8 cellular contexts compared by ENCODE assay signal in the genomic region with DNA sequence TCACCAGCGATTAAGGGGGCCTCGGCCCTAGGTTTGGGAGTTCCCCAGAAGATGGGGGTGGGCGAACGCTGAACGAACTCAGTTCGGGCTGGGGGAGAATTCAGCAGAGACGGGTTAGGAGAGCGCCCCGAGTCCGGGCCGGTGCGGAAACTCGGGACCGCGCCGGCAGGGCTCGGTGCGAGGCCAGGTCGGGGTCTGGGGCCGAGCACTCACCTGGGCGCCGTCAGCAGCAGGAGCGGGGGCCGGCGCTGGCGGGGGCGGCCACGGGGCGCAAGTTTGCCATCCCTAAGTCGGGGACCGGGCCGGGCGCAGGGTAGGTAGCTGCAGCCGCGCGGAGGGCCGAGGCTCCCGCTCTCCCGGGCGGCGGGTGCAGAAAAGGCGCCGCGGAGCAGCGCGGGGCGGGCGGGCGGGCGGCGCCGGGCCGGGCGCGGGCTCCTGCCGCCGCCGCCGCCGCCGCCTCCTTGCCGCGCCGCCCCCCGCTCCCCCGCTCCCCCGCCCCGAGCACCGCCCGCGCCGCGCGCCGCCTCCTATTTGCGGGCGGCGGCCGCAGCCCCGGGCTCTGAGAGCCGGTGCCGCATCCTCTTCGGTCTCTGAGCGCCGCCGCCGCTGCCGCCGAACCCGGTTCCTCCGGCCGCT. TPM values are rescaled to one million over a fixed set of nuclear protein-coding genes. Genes with fewer than 3 reads are reported as not detected.
DNase-seq lines count a peak whose midpoint lies in the region; ATAC-seq and TF ChIP-seq lines count a peak whose summit lies in the region.

No MANE protein-coding gene starts in this region.

- H3K27me3 ChIP-seq in OCI-LY1 (ENCODE audit: insufficient read depth, low read length): no peaks in the 10 kb centered on the region
- H3K27me3 ChIP-seq in duodenal mucosa (ENCODE audit: control insufficient read depth in 1 of 2, insufficient read depth in 2 of 2, low read length in 2 of 2): peaks cover 32% of the 10 kb centered on the region in 2 donors
- no peaks in the 10 kb centered on the region for H3K27me3 ChIP-seq in prostate gland (replicated peaks; ENCODE audit: insufficient read depth)

- H3K36me3 ChIP-seq in OCI-LY1 (ENCODE audit: insufficient read depth, low read length) (no peaks in the 10 kb centered on the region), duodenal mucosa (ENCODE audit: control insufficient read depth in 1 of 2, insufficient read depth in 2 of 2, low read length in 2 of 2) (no peaks in the 10 kb centered on the region), prostate gland (no peaks in the 10 kb centered on the region)

- no peaks in the 10 kb centered on the region for H3K79me2 ChIP-seq in OCI-LY1 (ENCODE audit: insufficient read depth, low read length)

- intact Hi-C loops in Calu3 (cut with micrococcal nuclease; ENCODE audit: unreplicated experiment): no loop called here
- intact Hi-C loops in prostate gland (cut with DNase I): loop anchor here (2.0 to 10.0 kb wide), 3 partner anchors 25 to 301 kb away; no protein-coding TSS in a partner anchor

- H3K4me1 ChIP-seq in OCI-LY1 (ENCODE audit: insufficient read depth, low read length, severe bottlenecking): peaks cover 44% of the 10 kb centered on the region
- peaks cover 38 to 50% of the 10 kb centered on the region in 2 donors for H3K4me1 ChIP-seq in duodenal mucosa (ENCODE audit: control insufficient read depth in 1 of 2, insufficient read depth in 2 of 2, low read length in 2 of 2)
- H3K4me1 ChIP-seq in prostate gland (replicated peaks): peaks cover 4% of the 10 kb centered on the region

- ATAC-seq in GM21360 (IDR thresholded peaks at IDR 0.05; ENCODE audit: unreplicated experiment): no peak
- no peak for ATAC-seq in HG02885 (IDR thresholded peaks at IDR 0.05; ENCODE audit: poor library complexity, unreplicated experiment)

- H3K27ac ChIP-seq in OCI-LY1 (ENCODE audit: low read depth, low read length, poor library complexity, severe bottlenecking) (no peak overlapping the region), duodenal mucosa (ENCODE audit: low read depth, low read length) (no peak overlapping the region), prostate gland (no peak overlapping the region)

- peak overlapping the region; percentile 45 for H3K9ac ChIP-seq in OCI-LY1 (ENCODE audit: low read length)
- H3K9ac ChIP-seq in duodenal mucosa (ENCODE audit: low read depth in 1 of 2, low read length in 2 of 2): no peak overlapping the region

- H3K9me3 ChIP-seq in OCI-LY1 (ENCODE audit: low read length) (no peaks in the 10 kb centered on the region), duodenal mucosa (ENCODE audit: control insufficient read depth in 1 of 2, low read length in 2 of 2) (no peaks in the 10 kb centered on the region), prostate gland (no peaks in the 10 kb centered on the region)

- H3K4me2 ChIP-seq in OCI-LY1 (ENCODE audit: low read length): peak overlapping the region; percentile 86

- H3K4me3 ChIP-seq in OCI-LY1 (ENCODE audit: low read depth, low read length, poor library complexity, severe bottlenecking) (peak overlapping the region; percentile 61), duodenal mucosa (ENCODE audit: low read depth in 1 of 2, low read length in 2 of 2) (peak overlapping the region; percentile 48 to 54), prostate gland (peak overlapping the region; percentile 37 to 48)

- peaks cover 77% of the 10 kb centered on the region for H3K27me3 Mint-ChIP-seq in Calu3 (ENCODE audit: unreplicated experiment)

- DNase-seq in Calu3 (no peak), prostate gland (ENCODE audit: low spot score) (no peak), DMS79 treated with DMSO at 0.1 percent for 48 hours (lab: John Stamatoyannopoulos, UW) (no peak), HK-2 (ENCODE audit: unreplicated experiment) (no peak)

- no peaks in the 10 kb centered on the region for H4K20me1 ChIP-seq in OCI-LY1 (ENCODE audit: insufficient read depth, low read length)

- no TSS peak for BruUV-seq in Calu3 (replicated peaks; lab: Mats Ljungman, UMichigan)

- under 1% methylated on average over 54 of the region's 92 CpGs for WGBS in prostate gland

- no peak overlapping the region for H3K27ac Mint-ChIP-seq in Calu3 (ENCODE audit: unreplicated experiment)

- H2AFZ ChIP-seq in OCI-LY1 (ENCODE audit: low read length): no peak overlapping the region

- no peak for TF ChIP-seq POLR2A in prostate gland (IDR thresholded peaks at IDR 0.05)

- peaks cover 16% of the 10 kb centered on the region for H3K4me1 Mint-ChIP-seq in Calu3 (ENCODE audit: low read depth, unreplicated experiment)

- CTCF ChIA-PET in Calu3 (lab: Charles Lee): interaction anchor here (1.7 to 2.0 kb wide), 2 partner anchors 25 kb away, joined by 7 to 19 read pairs; no protein-coding TSS in a partner anchor

- H3K4me3 Mint-ChIP-seq in Calu3 (ENCODE audit: low read depth, unreplicated experiment): peak overlapping the region; percentile 75

- no peaks in the 10 kb centered on the region for H3K9me2 ChIP-seq in OCI-LY1 (ENCODE audit: low read depth, low read length)

- H3F3A ChIP-seq in OCI-LY1 (ENCODE audit: insufficient read depth, low read length): no peaks in the 10 kb centered on the region

- no peaks in the 10 kb centered on the region for H3K9me3 Mint-ChIP-seq in Calu3 (ENCODE audit: low read depth, unreplicated experiment)

- peaks cover 20% of the 10 kb centered on the region for H3K36me3 Mint-ChIP-seq in Calu3 (ENCODE audit: insufficient read depth, unreplicated experiment)

- TF ChIP-seq CTCF in Calu3 (IDR thresholded peaks at IDR 0.05; ENCODE audit: unreplicated experiment) (no peak), OCI-LY1 (IDR thresholded peaks at IDR 0.05; ENCODE audit: low read length) (no peak), prostate gland (IDR thresholded peaks at IDR 0.05) (no peak)

RNA-seq across cellular contexts. Expression of a gene that starts 0.4 kb away (rescaled TPM):
- total RNA-seq in Calu3 (2022): 1.9 and 2.9 TPM in 2 replicates
- total RNA-seq in prostate gland: 10 to 100 TPM in 1 of 2 donors, 1 to 10 TPM in 1; 3.0 to 10.2 TPM

RNA-seq across cellular contexts. Expression of a gene that starts 52.0 kb away (rescaled TPM):
- total RNA-seq in Calu3 (2022) (6.3 and 8.4 TPM in 2 replicates), prostate gland (10 to 100 TPM in 1 of 2 donors, not detected in 1; 21.6 TPM)

RNA-seq across cellular contexts. Expression of a gene that starts 60.0 kb away (rescaled TPM):
- 3.8 and 9.2 TPM in 2 replicates for total RNA-seq in Calu3 (2022)
- 10 to 100 TPM; 45.3 to 89.4 TPM for total RNA-seq in prostate gland
